Comparison of ENCODE assay signal across 8 cellular contexts in the genomic region with DNA sequence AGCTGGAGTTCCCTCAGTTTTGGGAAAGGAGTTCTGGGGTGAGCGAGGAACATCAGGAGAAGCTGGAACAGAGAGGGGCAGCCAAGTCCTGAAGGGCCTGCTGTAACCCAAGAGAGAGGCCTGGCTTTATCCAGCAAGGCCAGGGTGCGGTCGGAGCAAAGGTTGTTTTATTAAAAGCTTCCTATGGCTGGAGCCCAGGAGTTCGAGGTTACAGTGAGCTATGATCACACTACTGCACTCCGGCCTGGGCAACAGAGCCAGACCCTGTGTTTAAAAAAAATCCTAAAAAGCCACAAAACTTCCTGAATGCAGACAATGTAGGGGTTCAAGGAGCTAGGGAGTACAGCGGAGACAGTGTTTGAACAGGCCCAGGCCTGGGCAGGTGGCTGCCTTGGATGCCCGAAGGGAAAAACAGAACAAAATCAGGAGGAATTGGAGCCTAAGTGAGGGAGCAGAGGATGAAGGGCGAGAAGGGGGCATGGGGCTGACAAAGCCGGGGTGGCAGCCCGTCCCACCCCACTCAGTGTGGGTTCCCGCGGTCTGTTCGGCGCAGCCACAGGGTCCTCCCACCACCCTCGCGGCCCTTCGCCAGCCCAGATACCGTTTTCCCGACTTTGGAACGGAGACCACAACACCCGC. TPM values are rescaled to one million over a fixed set of nuclear protein-coding genes. Genes with fewer than 3 reads are reported as not detected.
DNase-seq lines count a peak whose midpoint lies in the region; ATAC-seq and TF ChIP-seq lines count a peak whose summit lies in the region.

No MANE protein-coding gene starts in this region.

- peaks cover 10 to 69% (median 53%) of the 10 kb centered on the region in 12 donors for H3K4me1 ChIP-seq in heart left ventricle
- H3K4me1 ChIP-seq in iPS-15b (ENCODE audit: control insufficient read depth, insufficient read depth, low read length), result peaks cover 15% of the 10 kb centered on the region

- H3K36me3 ChIP-seq in heart left ventricle, result no peaks in the 10 kb centered on the region
- no peaks in the 10 kb centered on the region for H3K36me3 ChIP-seq in iPS-15b (ENCODE audit: control insufficient read depth, insufficient read depth, low read length)

- H3K4me1 Mint-ChIP-seq in activated naive CD8-positive, alpha-beta T cell (ENCODE audit: low read depth), result peaks cover 25% of the 10 kb centered on the region

- H3K9me3 ChIP-seq in heart left ventricle (no peaks in the 10 kb centered on the region), iPS-15b (ENCODE audit: control insufficient read depth, insufficient read depth, low read length) (no peaks in the 10 kb centered on the region)

- no peak for TF ChIP-seq CTCF in heart left ventricle (IDR thresholded peaks at IDR 0.05)

- no peak for DNase-seq in heart left ventricle
- no peak for DNase-seq in Right ventricle myocardium inferior (ENCODE audit: missing footprints)
- DNase-seq in stimulated activated CD4-positive, alpha-beta T cell treated with anti-CD3 and anti-CD28 coated beads, Interleukin-4, amount 100 ng/mL, for 24 hours, result peak; percentile 59
- DNase-seq in mesenteric fat pad (ENCODE audit: low spot score), result no peak
- no peak for DNase-seq in NCI-H748 treated with DMSO at 0.1 percent for 48 hours (lab: John Stamatoyannopoulos, UW)

- H3K27me3 ChIP-seq in heart left ventricle (no peaks in the 10 kb centered on the region), iPS-15b (ENCODE audit: control insufficient read depth, insufficient read depth, low read length) (no peaks in the 10 kb centered on the region)

- WGBS in heart left ventricle, 4 donors, result 3 to 9% (median 7%) methylated on average over 19 to 21 of the region's 21 CpGs

- peak overlapping the region; percentile 96 to 100 (median 100) for H3K27ac ChIP-seq in heart left ventricle

- H3K4me3 ChIP-seq in heart left ventricle, result peak overlapping the region; percentile 59 to 94 (median 80)
- H3K4me3 ChIP-seq in iPS-15b (ENCODE audit: low read depth, low read length), result peak overlapping the region; percentile 93

- ATAC-seq in heart left ventricle (peak in 2 of 4 donors; percentile 2 to 21), Right ventricle myocardium inferior (no peak), HG03460 (IDR thresholded peaks at IDR 0.05; ENCODE audit: unreplicated experiment) (peak; percentile 16)

- peak overlapping the region; percentile 93 for H3K4me3 Mint-ChIP-seq in activated naive CD8-positive, alpha-beta T cell

- peak overlapping the region; percentile 95 for H3K9ac ChIP-seq in iPS-15b (ENCODE audit: low read depth, low read length)

- no peak for TF ChIP-seq POLR2A in heart left ventricle (IDR thresholded peaks at IDR 0.05)

- H3K36me3 Mint-ChIP-seq in activated naive CD8-positive, alpha-beta T cell, result peaks cover 3% of the 10 kb centered on the region

- no peaks in the 10 kb centered on the region for H3K9me3 Mint-ChIP-seq in activated naive CD8-positive, alpha-beta T cell (ENCODE audit: low read depth)

- intact Hi-C loops in heart left ventricle (cut with DNase I) (loop anchor here in 6 of 10 donors (1.0 to 2.0 kb wide), 5 partner anchors 18 to 56 kb away; no protein-coding TSS in a partner anchor), Right ventricle myocardium inferior (cut with DNase I) (loop anchor here (1.0 kb wide), 1 partner anchor 21 kb away; no protein-coding TSS in a partner anchor)

- no peaks in the 10 kb centered on the region for H3K27me3 Mint-ChIP-seq in activated naive CD8-positive, alpha-beta T cell

- H3K27ac Mint-ChIP-seq in activated naive CD8-positive, alpha-beta T cell, result peak overlapping the region; percentile 97

RNA-seq across cellular contexts. Expression of gene MALAT1, which starts 22.1 kb away (rescaled TPM):
- total RNA-seq in heart left ventricle (1,000 to 10,000 TPM; 1,047 to 9,662 (median 6,606) TPM), Right ventricle myocardium inferior (5,781 TPM), mesenteric fat pad (11,495 TPM)
- polyA plus RNA-seq in heart left ventricle, result 1,000 to 10,000 TPM; 1,168 to 4,497 TPM

RNA-seq across cellular contexts. Expression of gene SCYL1, which starts 48.1 kb away (rescaled TPM):
- total RNA-seq in heart left ventricle (100 to 1,000 TPM in 1 of 9 donors, 10 to 100 TPM in 8; 51.6 to 135 (median 62.2) TPM), Right ventricle myocardium inferior (55.6 TPM), mesenteric fat pad (87.0 TPM)
- polyA plus RNA-seq in heart left ventricle, result 10 to 100 TPM; 86.6 to 90.2 TPM

RNA-seq across cellular contexts. Expression of gene NEAT1, which starts 54.2 kb away (rescaled TPM):
- total RNA-seq in heart left ventricle (100 to 1,000 TPM in 7 of 9 donors, 10 to 100 TPM in 2; 17.0 to 760 (median 507) TPM), Right ventricle myocardium inferior (457 TPM), mesenteric fat pad (1,527 TPM)
- 100 to 1,000 TPM; 104 to 532 TPM for polyA plus RNA-seq in heart left ventricle
